Comparison of ENCODE assay signal across 10 cellular contexts in the genomic region with DNA sequence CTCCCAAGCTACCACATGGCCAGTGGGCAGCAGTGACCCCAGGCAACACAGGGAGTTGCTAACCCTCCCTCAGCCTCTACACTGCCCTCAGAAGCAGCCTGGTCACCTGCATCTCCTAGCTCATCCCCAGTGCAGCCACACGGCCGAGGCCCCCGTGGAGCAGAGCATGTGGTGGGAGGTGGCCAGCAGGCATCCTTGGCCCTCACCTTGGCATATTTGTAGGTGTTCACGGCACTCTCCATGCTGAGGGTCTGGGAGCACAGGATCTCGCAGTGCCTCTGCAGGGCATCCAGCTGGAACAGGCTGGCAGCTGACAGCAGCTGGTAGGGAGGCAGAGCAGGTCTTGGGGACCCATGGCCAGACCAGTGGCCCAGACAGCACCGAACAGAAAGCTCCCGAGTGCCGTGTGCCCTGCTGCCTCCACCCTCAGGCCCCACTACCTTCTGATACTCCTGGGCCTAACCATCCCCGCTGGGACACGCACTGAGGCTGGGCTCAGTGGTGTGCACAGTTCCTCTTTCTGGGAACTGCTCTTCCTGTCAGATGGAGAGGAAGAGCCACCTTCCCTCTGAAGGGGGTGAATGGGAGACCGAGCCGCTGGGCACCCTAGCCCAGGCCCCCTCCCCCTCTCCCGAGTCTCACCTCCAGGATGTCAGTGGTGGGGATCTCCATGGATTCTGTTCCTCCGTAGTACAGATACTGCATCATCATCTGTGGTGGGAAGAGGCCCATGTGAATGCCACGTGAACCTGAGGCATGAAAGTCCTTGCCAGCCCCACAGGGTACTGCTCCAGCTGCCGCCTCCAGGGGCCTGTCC. TPM values are rescaled to one million over a fixed set of nuclear protein-coding genes. Genes with fewer than 3 reads are reported as not detected.
DNase-seq lines count a peak whose midpoint lies in the region; ATAC-seq, FAIRE-seq and TF ChIP-seq lines count a peak whose summit lies in the region.
"Had no signal": no experiment of that assay in that cellular context is flagged by ENCODE, and none has a peak within 500 bp of the region (broad histone marks: within the 10 kb centered on the region; RNA-seq: fewer than 3 reads in every experiment).

No MANE protein-coding gene starts in this region.

- peak overlapping the region; percentile 21; the same call in 1 of the 2 replicates for H3K27ac ChIP-seq in RWPE1
- H3K27ac ChIP-seq: pancreas had no signal

- ATAC-seq in GM19025 (IDR thresholded peaks at IDR 0.05; ENCODE audit: low read depth, unreplicated experiment): peak; percentile 77
- peak; percentile 70 for ATAC-seq in HG02852 (IDR thresholded peaks at IDR 0.05; ENCODE audit: unreplicated experiment)
- peak; percentile 93 to 94 for ATAC-seq in stimulated activated naive B cell treated with anti-CD40 and anti-IgM and Interleukin-4, amounts not matched to agents 10 μg/mL and 1 μg/mL and 100 μg/mL, for 72 hours (replicated peaks)
- no peak for ATAC-seq in GM18520 (IDR thresholded peaks at IDR 0.05; ENCODE audit: unreplicated experiment)
- ATAC-seq: activated T-helper 17 cell treated with anti-CD3 and anti-CD28 coated beads, Interleukin-2, amount 50 U/mL, for 72 hours had no signal

- no peak for DNase-seq in RWPE1 (ENCODE audit: low spot score)
- peak; percentile 56 for DNase-seq in stimulated activated naive B cell treated with anti-CD40 and anti-IgM and Interleukin-4, amounts not matched to agents 10 μg/mL and 1 μg/mL and 100 μg/mL, for 72 hours
- no peak for DNase-seq in cortex of kidney (lab: John Stamatoyannopoulos, UW)
- no peak for DNase-seq in frontal cortex (ENCODE audit: low spot score in 2 of 2)
- DNase-seq in activated gamma-delta T cell (lab: John Stamatoyannopoulos, UW): no peak
- DNase-seq: pancreas had no signal

- no peaks in the 10 kb centered on the region for H3K27me3 Mint-ChIP-seq in stimulated activated naive B cell treated with anti-CD40 and anti-IgM and Interleukin-4, amounts not matched to agents 10 μg/mL and 1 μg/mL and 100 μg/mL, for 72 hours
- H3K27me3 Mint-ChIP-seq: activated T-helper 17 cell treated with anti-CD3 and anti-CD28 coated beads, Interleukin-2, amount 50 U/mL, for 72 hours had no signal

- H3K27ac Mint-ChIP-seq in stimulated activated naive B cell treated with anti-CD40 and anti-IgM and Interleukin-4, amounts not matched to agents 10 μg/mL and 1 μg/mL and 100 μg/mL, for 72 hours: peak overlapping the region; percentile 81

- H3K4me1 Mint-ChIP-seq in stimulated activated naive B cell treated with anti-CD40 and anti-IgM and Interleukin-4, amounts not matched to agents 10 μg/mL and 1 μg/mL and 100 μg/mL, for 72 hours: peaks cover 38 to 50% of the 10 kb centered on the region in 2 donors
- H3K4me1 Mint-ChIP-seq: activated T-helper 17 cell treated with anti-CD3 and anti-CD28 coated beads, Interleukin-2, amount 50 U/mL, for 72 hours had no signal

- H3K4me3 Mint-ChIP-seq in stimulated activated naive B cell treated with anti-CD40 and anti-IgM and Interleukin-4, amounts not matched to agents 10 μg/mL and 1 μg/mL and 100 μg/mL, for 72 hours: peak overlapping the region; percentile 56 to 64
- H3K4me3 Mint-ChIP-seq: activated T-helper 17 cell treated with anti-CD3 and anti-CD28 coated beads, Interleukin-2, amount 50 U/mL, for 72 hours had no signal

- FAIRE-seq in frontal cortex (lab: Jason Lieb, UNC): no peak
- FAIRE-seq: pancreas had no signal

- H3K36me3 Mint-ChIP-seq in stimulated activated naive B cell treated with anti-CD40 and anti-IgM and Interleukin-4, amounts not matched to agents 10 μg/mL and 1 μg/mL and 100 μg/mL, for 72 hours: peaks cover 44 to 74% of the 10 kb centered on the region in 2 donors

- no peaks in the 10 kb centered on the region for H3K9me3 Mint-ChIP-seq in stimulated activated naive B cell treated with anti-CD40 and anti-IgM and Interleukin-4, amounts not matched to agents 10 μg/mL and 1 μg/mL and 100 μg/mL, for 72 hours
- H3K9me3 Mint-ChIP-seq: activated T-helper 17 cell treated with anti-CD3 and anti-CD28 coated beads, Interleukin-2, amount 50 U/mL, for 72 hours had no signal

- POLR2A ChIA-PET in RWPE1 (lab: Yijun Ruan, JAX; ENCODE audit: low non-redundant PET): no interaction called here

- TF ChIP-seq CTCF in RWPE1 (conservative IDR thresholded peaks at IDR 0.05; ENCODE audit: low read depth): no peak

- CTCF ChIA-PET in RWPE1 (lab: Yijun Ruan, JAX): no interaction called here

RNA-seq across cellular contexts. Expression of gene NAT10, which starts 48.8 kb away (rescaled TPM):
- total RNA-seq in frontal cortex: 14.7 TPM
